ENCODE assay signal across 2 cellular contexts in genomic region chr4:773214-773613, GRCh38.
TF ChIP-seq lines count a peak whose summit lies in the region.

No MANE protein-coding gene starts in this region.

TF ChIP-seq in SK-N-SH treated with all-trans-retinoic acid at 6 μM for 48 hours, 23 proteins besides CTCF, POLR2A, EP300 and RAD21 (continued from another document):
- TF ChIP-seq POU6F1 (CRISPR knock-in tag; IDR thresholded peaks at IDR 0.05; ENCODE audit: borderline replicate concordance, low read depth) (no peak), ZC3H10 (CRISPR knock-in tag; IDR thresholded peaks at IDR 0.05) (no peak), ESRRG (CRISPR knock-in tag; IDR thresholded peaks at IDR 0.05) (no peak), TSHZ2 (CRISPR knock-in tag; IDR thresholded peaks at IDR 0.05) (no peak), TOX (CRISPR knock-in tag; IDR thresholded peaks at IDR 0.05; ENCODE audit: borderline replicate concordance) (no peak), BACH2 (CRISPR knock-in tag; IDR thresholded peaks at IDR 0.05; ENCODE audit: borderline replicate concordance) (no peak), ZFP3 (CRISPR knock-in tag; IDR thresholded peaks at IDR 0.05) (no peak), TCF4 (CRISPR knock-in tag; IDR thresholded peaks at IDR 0.05; ENCODE audit: borderline replicate concordance) (no peak)

TF ChIP-seq in SK-N-SH, 30 proteins besides CTCF, POLR2A, EP300 and RAD21 (continued from another document):
- TF ChIP-seq USF2 (IDR thresholded peaks at IDR 0.05; ENCODE audit: borderline replicate concordance, low read depth, low read length), result no peak
- no peak for TF ChIP-seq GABPA (IDR thresholded peaks at IDR 0.05; ENCODE audit: low read depth)
- TF ChIP-seq CHD2 (IDR thresholded peaks at IDR 0.05; ENCODE audit: low read length, partially characterized antibody), result no peak
- TF ChIP-seq EZH2phosphoT487 (IDR thresholded peaks at IDR 0.05; ENCODE audit: borderline replicate concordance, low read depth), result no peak
- TF ChIP-seq USF1 (IDR thresholded peaks at IDR 0.05; ENCODE audit: borderline replicate concordance, low read depth), result no peak
